Comparison of ENCODE assay signal across 12 cellular contexts in genomic region chr12:64219135-64219534, GRCh38. TPM values are rescaled to one million over a fixed set of nuclear protein-coding genes. Genes with fewer than 3 reads are reported as not detected.
DNase-seq lines count a peak whose midpoint lies in the region; ATAC-seq and TF ChIP-seq lines count a peak whose summit lies in the region.
"Had no signal": no experiment of that assay in that cellular context is flagged by ENCODE, and none has a peak within 500 bp of the region (broad histone marks: within the 10 kb centered on the region; RNA-seq: fewer than 3 reads in every experiment).

No MANE protein-coding gene starts in this region.

- H3K4me3 ChIP-seq in DND-41 (ENCODE audit: low read depth in 1 of 2, low read length in 2 of 2) (no peak overlapping the region), IMR-90 (ENCODE audit: insufficient read depth, low read depth, low read length) (no peak overlapping the region), mammary epithelial cell (replicated peaks in 1 of 3; ENCODE audit: insufficient read depth in 1 of 3, low read depth in 2 of 3, low read length in 3 of 3) (no peak overlapping the region), testis (no peak overlapping the region)

- no peaks in the 10 kb centered on the region for H3K9me3 Mint-ChIP-seq in activated T-helper 1 cell treated with anti-CD3 and anti-CD28 coated beads, Interleukin-12 subunit alpha, Interleukin-12 subunit beta, Interleukin-2, Interleukin-4 antibody, amounts not matched to agents 30 ng/mL and 10 ng/mL and 1 ng/mL, durations not matched to agents 14 hours and 24 hours and 36 hours
- no peaks in the 10 kb centered on the region for H3K9me3 Mint-ChIP-seq in natural killer cell treated with Interleukin-12 subunit alpha and Interleukin-12 subunit beta and Interleukin-15 and Interleukin-18, amount 100 ng/mL, for 72 hours

- no peak for ATAC-seq in DND-41 (ENCODE audit: insufficient read depth, low read depth)
- no peak for ATAC-seq in IMR-90 (ENCODE audit: low read depth)
- ATAC-seq in natural killer cell treated with Interleukin-12 subunit alpha and Interleukin-12 subunit beta and Interleukin-15 and Interleukin-18, amount 100 ng/mL, for 72 hours = no peak
- ATAC-seq: right cardiac atrium had no signal

- no peak overlapping the region for H3K14ac ChIP-seq in IMR-90 (replicated peaks; ENCODE audit: low read depth, low read length)

- H2BK20ac ChIP-seq in IMR-90 (ENCODE audit: low read depth, low read length) = no peak overlapping the region

- H3K18ac ChIP-seq in IMR-90 (ENCODE audit: low read depth, low read length) = no peak overlapping the region

- peaks cover 16% of the 10 kb centered on the region for H3K79me2 ChIP-seq in DND-41 (ENCODE audit: insufficient read depth, low read length)
- peaks cover 14% of the 10 kb centered on the region for H3K79me2 ChIP-seq in mammary epithelial cell (ENCODE audit: insufficient read depth, low read length)

- H3K27ac Mint-ChIP-seq in activated T-helper 1 cell treated with anti-CD3 and anti-CD28 coated beads, Interleukin-12 subunit alpha, Interleukin-12 subunit beta, Interleukin-2, Interleukin-4 antibody, amounts not matched to agents 30 ng/mL and 10 ng/mL and 1 ng/mL, durations not matched to agents 14 hours and 24 hours and 36 hours = no peak overlapping the region
- peak overlapping the region; percentile 17 to 73 for H3K27ac Mint-ChIP-seq in natural killer cell treated with Interleukin-12 subunit alpha and Interleukin-12 subunit beta and Interleukin-15 and Interleukin-18, amount 100 ng/mL, for 72 hours

- no peak overlapping the region for H2AK5ac ChIP-seq in IMR-90 (ENCODE audit: low read depth, low read length)

- no peak overlapping the region for H2AK9ac ChIP-seq in IMR-90 (replicated peaks; ENCODE audit: low read depth, low read length, poor library complexity)

- no peak overlapping the region for H3K4ac ChIP-seq in IMR-90 (ENCODE audit: low read depth, low read length)

- H3K27ac ChIP-seq in DND-41 (ENCODE audit: low read length) = no peak overlapping the region
- H3K27ac ChIP-seq in IMR-90 (ENCODE audit: insufficient read depth, low read length) = no peak overlapping the region
- H3K27ac ChIP-seq in mammary epithelial cell (ENCODE audit: insufficient read depth, low read depth, low read length) = no peak overlapping the region
- peak overlapping the region in 1 of 2 donors; percentile 5 for H3K27ac ChIP-seq in testis

- peaks cover 2 to 17% of the 10 kb centered on the region in 2 experiments; a peak in 3 of 4 replicates for H3K79me1 ChIP-seq in IMR-90 (ENCODE audit: low read depth in 1 of 2, low read length in 2 of 2)

- H3K4me2 ChIP-seq in DND-41 (ENCODE audit: insufficient read depth, low read length) (peak overlapping the region; percentile 96; the same call in 1 of the 2 replicates), IMR-90 (ENCODE audit: low read depth, low read length) (no peak overlapping the region), mammary epithelial cell (ENCODE audit: insufficient read depth, low read depth, low read length) (no peak overlapping the region)

- H3K36me3 Mint-ChIP-seq in activated T-helper 1 cell treated with anti-CD3 and anti-CD28 coated beads, Interleukin-12 subunit alpha, Interleukin-12 subunit beta, Interleukin-2, Interleukin-4 antibody, amounts not matched to agents 30 ng/mL and 10 ng/mL and 1 ng/mL, durations not matched to agents 14 hours and 24 hours and 36 hours (ENCODE audit: low read depth) = peaks cover 2% of the 10 kb centered on the region
- H3K36me3 Mint-ChIP-seq in natural killer cell treated with Interleukin-12 subunit alpha and Interleukin-12 subunit beta and Interleukin-15 and Interleukin-18, amount 100 ng/mL, for 72 hours = peaks cover 6% of the 10 kb centered on the region

- no peak for TF ChIP-seq CTCF in DND-41 (IDR thresholded peaks at IDR 0.05; ENCODE audit: borderline replicate concordance, extremely low read depth, low read length, poor library complexity, severe bottlenecking)
- no peak for TF ChIP-seq CTCF in IMR-90 (conservative IDR thresholded peaks at IDR 0.05; ENCODE audit: low read depth, low read length)
- no peak for TF ChIP-seq CTCF in mammary epithelial cell (conservative IDR thresholded peaks at IDR 0.05 in 1 of 2, IDR thresholded peaks at IDR 0.05 in 1 of 2; ENCODE audit: extremely low read depth in 1 of 2, insufficient read depth in 1 of 2, low read depth in 1 of 2, low read length in 2 of 2)
- no peak for TF ChIP-seq CTCF in testis (IDR thresholded peaks at IDR 0.05)

- H2BK120ac ChIP-seq in IMR-90 (ENCODE audit: low read depth, low read length) = no peak overlapping the region

- H3K4me1 ChIP-seq in DND-41 (ENCODE audit: insufficient read depth, low read length) = peaks cover 38% of the 10 kb centered on the region
- no peaks in the 10 kb centered on the region; the same call in 1 of the 2 replicates for H3K4me1 ChIP-seq in IMR-90 (ENCODE audit: control insufficient read depth, insufficient read depth, low read length)
- H3K4me1 ChIP-seq in mammary epithelial cell (ENCODE audit: insufficient read depth, low read length) = peaks cover 11% of the 10 kb centered on the region
- peaks cover 6% of the 10 kb centered on the region for H3K4me1 ChIP-seq in testis

- H4K20me1 ChIP-seq in DND-41 (ENCODE audit: insufficient read depth, low read length) (no peaks in the 10 kb centered on the region), IMR-90 (ENCODE audit: insufficient read depth, low read length) (no peaks in the 10 kb centered on the region), mammary epithelial cell (ENCODE audit: insufficient read depth, low read length) (no peaks in the 10 kb centered on the region)

- no peak for DNase-seq in DND-41
- no peak for DNase-seq in IMR-90
- DNase-seq in activated T-helper 1 cell treated with anti-CD3 and anti-CD28 coated beads, Interleukin-12 subunit alpha, Interleukin-12 subunit beta, Interleukin-2, Interleukin-4 antibody, amounts not matched to agents 30 ng/mL and 10 ng/mL and 1 ng/mL, durations not matched to agents 14 hours and 24 hours and 36 hours (ENCODE audit: low spot score) = no peak
- no peak for DNase-seq in natural killer cell treated with Interleukin-12 subunit alpha and Interleukin-12 subunit beta and Interleukin-15 and Interleukin-18, amount 100 ng/mL, for 72 hours (ENCODE audit: low spot score)
- no peak for DNase-seq in cerebellar nuclear complex (lab: John Stamatoyannopoulos, UW)
- DNase-seq in mammary epithelial cell = no peak
- no peak for DNase-seq in testis
- DNase-seq: activated gamma-delta T cell, NCI-H1417, NCI-H510A, right cardiac atrium, substantia nigra had no signal

- dilution Hi-C loops in IMR-90 (cut with HindIII; ENCODE audit: low sequenced_read_pairs, unreplicated experiment) (no loop called here), mammary epithelial cell (cut with HindIII; ENCODE audit: low sequenced_read_pairs) (no loop called here)

- TF ChIP-seq RAD21 in IMR-90 (IDR thresholded peaks at IDR 0.05; ENCODE audit: low read length) = no peak

- H4K8ac ChIP-seq in IMR-90 (ENCODE audit: low read depth in 2 of 2, low read length in 2 of 2) = peak overlapping the region in 1 of 2 experiments; percentile 47; a peak in 2 of 4 replicates

- H3K9me3 ChIP-seq in DND-41 (ENCODE audit: insufficient read depth, low read length, severe bottlenecking) = no peaks in the 10 kb centered on the region
- H3K9me3 ChIP-seq in IMR-90 (ENCODE audit: control insufficient read depth, insufficient read depth, low read length) = no peaks in the 10 kb centered on the region
- no peaks in the 10 kb centered on the region for H3K9me3 ChIP-seq in mammary epithelial cell (replicated peaks; ENCODE audit: insufficient read depth, low read length)
- H3K9me3 ChIP-seq in testis = no peaks in the 10 kb centered on the region

- H2BK15ac ChIP-seq in IMR-90 (ENCODE audit: low read depth, low read length) = no peak overlapping the region

- H3K4me1 Mint-ChIP-seq in activated T-helper 1 cell treated with anti-CD3 and anti-CD28 coated beads, Interleukin-12 subunit alpha, Interleukin-12 subunit beta, Interleukin-2, Interleukin-4 antibody, amounts not matched to agents 30 ng/mL and 10 ng/mL and 1 ng/mL, durations not matched to agents 14 hours and 24 hours and 36 hours (ENCODE audit: low read depth) = peaks cover 33% of the 10 kb centered on the region
- peaks cover 22 to 33% of the 10 kb centered on the region in 2 donors for H3K4me1 Mint-ChIP-seq in natural killer cell treated with Interleukin-12 subunit alpha and Interleukin-12 subunit beta and Interleukin-15 and Interleukin-18, amount 100 ng/mL, for 72 hours (ENCODE audit: low read depth in 2 of 2)

- CTCF ChIA-PET in IMR-90 (lab: Yijun Ruan, JAX) = no interaction called here
- CTCF ChIA-PET in mammary epithelial cell (lab: Charles Lee; ENCODE audit: low non-redundant PET) = no interaction called here

- no peak overlapping the region for H2BK5ac ChIP-seq in IMR-90 (ENCODE audit: low read depth, low read length, poor library complexity, severe bottlenecking)

- H3K4me3 Mint-ChIP-seq in activated T-helper 1 cell treated with anti-CD3 and anti-CD28 coated beads, Interleukin-12 subunit alpha, Interleukin-12 subunit beta, Interleukin-2, Interleukin-4 antibody, amounts not matched to agents 30 ng/mL and 10 ng/mL and 1 ng/mL, durations not matched to agents 14 hours and 24 hours and 36 hours = peak overlapping the region; percentile 27
- peak overlapping the region; percentile 65 for H3K4me3 Mint-ChIP-seq in natural killer cell treated with Interleukin-12 subunit alpha and Interleukin-12 subunit beta and Interleukin-15 and Interleukin-18, amount 100 ng/mL, for 72 hours

- BruUV-seq in IMR-90 (replicated peaks; lab: Mats Ljungman, UMichigan) = no TSS peak
- no TSS peak for BruUV-seq in mammary epithelial cell (replicated peaks; lab: Mats Ljungman, UMichigan)

- WGBS in IMR-90 (ENCODE audit: extremely low coverage in 2 of 2, insufficient read length in 1 of 2), 2 experiments = no CpG with 5 or more reads among the region's 2 CpGs
- WGBS in mammary epithelial cell (ENCODE audit: low coverage, missing lambda C conversion rate) = 70% methylated on average over 2 of the region's 2 CpGs
- 46 to 48% methylated on average over 2 of the region's 2 CpGs for WGBS in testis, 2 donors

- H3K36me3 ChIP-seq in DND-41 (ENCODE audit: insufficient read depth, low read length) = peaks cover 7% of the 10 kb centered on the region
- no peaks in the 10 kb centered on the region for H3K36me3 ChIP-seq in IMR-90 (ENCODE audit: control insufficient read depth, insufficient read depth, low read length)
- H3K36me3 ChIP-seq in mammary epithelial cell (ENCODE audit: insufficient read depth, low read length) = no peaks in the 10 kb centered on the region
- no peaks in the 10 kb centered on the region for H3K36me3 ChIP-seq in testis (ENCODE audit: low read depth, missing control alignments)

- H4K91ac ChIP-seq in IMR-90 (ENCODE audit: insufficient read depth, low read depth, low read length) = no peak overlapping the region

- H2AFZ ChIP-seq in DND-41 (ENCODE audit: low read depth, low read length) (no peak overlapping the region), IMR-90 (replicated peaks; ENCODE audit: low read length, poor library complexity) (no peak overlapping the region), mammary epithelial cell (ENCODE audit: low read depth, low read length) (no peak overlapping the region)

- peaks cover 3% of the 10 kb centered on the region; the same call in 1 of the 2 replicates for H3K9me1 ChIP-seq in IMR-90 (ENCODE audit: insufficient read depth, low read length)

- no peak for TF ChIP-seq POLR2A in IMR-90 (IDR thresholded peaks at IDR 0.05; ENCODE audit: low read depth, low read length)
- no peak for TF ChIP-seq POLR2A in testis (IDR thresholded peaks at IDR 0.05)

- H3K9ac ChIP-seq in DND-41 (ENCODE audit: low read depth, low read length) (no peak overlapping the region), IMR-90 (ENCODE audit: low read depth, low read length) (no peak overlapping the region), mammary epithelial cell (ENCODE audit: insufficient read depth, low read length) (no peak overlapping the region)

- POLR2A ChIA-PET in IMR-90 (lab: Charles Lee; ENCODE audit: unreplicated experiment) = no interaction called here

- no peaks in the 10 kb centered on the region for H3K27me3 ChIP-seq in DND-41 (ENCODE audit: insufficient read depth, low read length, poor library complexity)
- no peaks in the 10 kb centered on the region for H3K27me3 ChIP-seq in IMR-90 (ENCODE audit: control insufficient read depth, insufficient read depth, low read length)
- no peaks in the 10 kb centered on the region for H3K27me3 ChIP-seq in mammary epithelial cell (ENCODE audit: insufficient read depth, low read length)
- no peaks in the 10 kb centered on the region for H3K27me3 ChIP-seq in testis

- intact Hi-C loops in IMR-90 (cut with micrococcal nuclease) = no loop called here
- intact Hi-C loops in activated T-helper 1 cell treated with anti-CD3 and anti-CD28 coated beads, Interleukin-12 subunit alpha, Interleukin-12 subunit beta, Interleukin-2, Interleukin-4 antibody, amounts not matched to agents 30 ng/mL and 10 ng/mL and 1 ng/mL, durations not matched to agents 14 hours and 24 hours and 36 hours (cut with micrococcal nuclease) = no loop called here
- intact Hi-C loops in mammary epithelial cell (cut with micrococcal nuclease) = no loop called here
- intact Hi-C loops in testis (cut with DNase I; ENCODE audit: low total_unique reads) = no loop called here

- H4K5ac ChIP-seq in IMR-90 (ENCODE audit: low read depth, low read length) = no peak overlapping the region

- H3K23ac ChIP-seq in IMR-90 (ENCODE audit: low read depth, low read length) = 0 out of 2 replicates have a peak overlapping the region, but pooled peaks have one; percentile 51

- no peaks in the 10 kb centered on the region for H3K27me3 Mint-ChIP-seq in activated T-helper 1 cell treated with anti-CD3 and anti-CD28 coated beads, Interleukin-12 subunit alpha, Interleukin-12 subunit beta, Interleukin-2, Interleukin-4 antibody, amounts not matched to agents 30 ng/mL and 10 ng/mL and 1 ng/mL, durations not matched to agents 14 hours and 24 hours and 36 hours (ENCODE audit: insufficient read depth)
- H3K27me3 Mint-ChIP-seq in natural killer cell treated with Interleukin-12 subunit alpha and Interleukin-12 subunit beta and Interleukin-15 and Interleukin-18, amount 100 ng/mL, for 72 hours = peaks cover 0 to under 1% of the 10 kb centered on the region in 2 donors

- in situ Hi-C loops in IMR-90 (cut with MboI; ENCODE audit: low sequenced_read_pairs) = no loop called here
- in situ Hi-C loops in mammary epithelial cell (cut with MboI; ENCODE audit: low sequenced_read_pairs in 2 of 2) = no loop called here

- no peak overlapping the region for H3K56ac ChIP-seq in IMR-90 (ENCODE audit: extremely low read depth, insufficient read depth, low read length)

RNA-seq across cellular contexts. Expression of gene KICS2, which starts 3.0 kb away (rescaled TPM):
- total RNA-seq in IMR-90 (2012; rRNA removed) = 5.6 and 6.1 TPM in 2 replicates
- 2.3 and 2.4 TPM in 2 replicates for polyA plus RNA-seq in IMR-90 (2012; rRNA removed)
- polyA plus RNA-seq in IMR-90 (2012; cell fraction: cytosol; rRNA removed) = 1.5 and 3.0 TPM in 2 replicates
- polyA plus RNA-seq in IMR-90 (2012; cell fraction: nucleus; rRNA removed; ENCODE audit: low replicate concordance) = 1.5 and 2.2 TPM in 2 replicates
- 12.7 and 14.9 TPM in 2 replicates for total RNA-seq in activated T-helper 1 cell treated with anti-CD3 and anti-CD28 coated beads, Interleukin-12 subunit alpha, Interleukin-12 subunit beta, Interleukin-2, Interleukin-4 antibody, amounts not matched to agents 30 ng/mL and 10 ng/mL and 1 ng/mL, durations not matched to agents 14 hours and 24 hours and 36 hours
- 10 to 100 TPM in 1 of 2 donors, 1 to 10 TPM in 1; 9.2 to 15.0 TPM for total RNA-seq in natural killer cell treated with Interleukin-12 subunit alpha and Interleukin-12 subunit beta and Interleukin-15 and Interleukin-18, amount 100 ng/mL, for 72 hours
- 10 to 100 TPM; 10.7 to 14.5 TPM for total RNA-seq in mammary epithelial cell
- 5.1 TPM for polyA plus RNA-seq in mammary epithelial cell
- polyA minus RNA-seq in mammary epithelial cell = 12.3 TPM
- total RNA-seq in testis = 10 to 100 TPM; 20.5 to 27.9 TPM
- 7.9 TPM for polyA plus RNA-seq in testis (ENCODE audit: insufficient read depth, low read depth, low replicate concordance)
